ENCODE assay signal across 8 cellular contexts in the genomic region with DNA sequence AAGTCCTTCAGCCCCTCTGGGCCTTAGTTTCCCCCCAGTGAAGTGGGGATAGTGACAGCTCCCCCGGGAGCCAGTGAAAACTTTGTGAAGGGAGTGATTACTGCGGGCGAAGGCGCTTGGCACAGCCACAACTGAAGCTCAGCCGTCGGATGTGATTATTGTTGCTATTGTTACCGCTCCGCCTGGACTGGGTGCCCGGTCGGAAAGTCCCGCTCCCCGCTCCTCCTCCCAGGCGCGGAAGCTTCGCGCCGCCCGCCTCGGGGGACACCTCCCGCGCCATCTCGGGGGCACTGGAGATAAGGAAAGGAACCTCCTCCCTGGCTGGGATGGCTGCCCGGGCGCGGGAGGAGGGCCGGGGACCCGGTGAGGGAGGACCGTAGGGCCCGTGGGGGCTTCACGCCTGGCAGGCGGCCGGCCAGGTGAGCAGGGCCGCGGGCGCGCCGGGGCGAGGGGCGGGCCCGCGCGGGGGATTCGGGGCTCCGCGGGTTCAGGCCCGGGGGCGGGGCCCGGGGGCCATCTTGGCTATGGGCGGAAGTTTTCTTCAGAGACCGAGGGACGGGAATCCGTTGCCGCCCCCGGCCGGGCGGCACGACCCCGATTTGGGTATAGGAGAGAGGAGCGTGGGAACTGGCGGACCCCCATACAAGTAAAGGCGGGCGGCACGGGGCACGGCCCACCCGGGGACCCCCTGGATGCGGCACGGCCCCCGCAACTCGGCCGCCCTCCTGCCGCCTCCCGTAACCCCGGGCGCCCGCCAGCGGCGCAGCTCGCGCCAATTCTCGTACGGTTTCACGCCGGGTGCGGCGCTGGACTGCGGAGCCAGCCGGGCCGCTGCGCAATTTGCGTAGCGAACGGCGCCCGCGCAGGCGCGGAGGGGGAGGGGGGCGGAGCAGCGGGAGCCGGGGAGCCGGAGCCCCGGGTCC. TPM values are rescaled to one million over a fixed set of nuclear protein-coding genes. Genes with fewer than 3 reads are reported as not detected.
DNase-seq lines count a peak whose midpoint lies in the region; ATAC-seq and TF ChIP-seq lines count a peak whose summit lies in the region.

A gene with protein sequence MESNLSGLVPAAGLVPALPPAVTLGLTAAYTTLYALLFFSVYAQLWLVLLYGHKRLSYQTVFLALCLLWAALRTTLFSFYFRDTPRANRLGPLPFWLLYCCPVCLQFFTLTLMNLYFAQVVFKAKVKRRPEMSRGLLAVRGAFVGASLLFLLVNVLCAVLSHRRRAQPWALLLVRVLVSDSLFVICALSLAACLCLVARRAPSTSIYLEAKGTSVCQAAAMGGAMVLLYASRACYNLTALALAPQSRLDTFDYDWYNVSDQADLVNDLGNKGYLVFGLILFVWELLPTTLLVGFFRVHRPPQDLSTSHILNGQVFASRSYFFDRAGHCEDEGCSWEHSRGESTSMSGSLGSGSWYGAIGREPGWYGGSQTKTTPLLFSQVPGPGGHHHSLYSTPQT (plus strand): TSS at position 887 of the 923 bp plus-strand sequence. CDS start 677 bp downstream, outside the sequence.

- ATAC-seq in CD4-positive, alpha-beta T cell (ENCODE audit: poor library complexity), result peak; percentile 65
- ATAC-seq in GM19455 (IDR thresholded peaks at IDR 0.05; ENCODE audit: unreplicated experiment), result peak; percentile 61
- ATAC-seq in HG03571 (IDR thresholded peaks at IDR 0.05; ENCODE audit: unreplicated experiment), result peak; percentile 49

- TF ChIP-seq CTCF in CD4-positive, alpha-beta T cell (IDR thresholded peaks at IDR 0.05), result no peak
- TF ChIP-seq CTCF in endothelial cell (IDR thresholded peaks at IDR 0.05; ENCODE audit: unreplicated experiment), result no peak

- H3K36me3 ChIP-seq in NT2/D1 (ENCODE audit: insufficient read depth, insufficient read length, low read length), result peaks cover 23% of the 10 kb centered on the region

- CTCF ChIA-PET in CD4-positive, alpha-beta T cell (lab: Charles Lee), result interaction anchor here (0.9 to 5.8 kb wide), 6 partner anchors 14 to 81 kb away, joined by 3 to 36 read pairs (median 15); partner anchors contain the start of genes CATSPERZ and PRDX5

- peak within 1 kb of the TSS; percentile 93 for H3K9ac ChIP-seq in NT2/D1 (ENCODE audit: insufficient read length, low read depth)

- peaks cover 2% of the 10 kb centered on the region for H3K4me1 ChIP-seq in NT2/D1 (ENCODE audit: insufficient read depth, insufficient read length)

- H3K27me3 ChIP-seq in CD4-positive, alpha-beta T cell (ENCODE audit: control insufficient read depth, insufficient read depth, low read length), result peaks cover under 1% of the 10 kb centered on the region
- H3K27me3 ChIP-seq in NT2/D1 (ENCODE audit: insufficient read depth, insufficient read length), result peaks cover 12% of the 10 kb centered on the region

- peaks cover 21% of the 10 kb centered on the region for H3K4me1 Mint-ChIP-seq in CD4-positive, alpha-beta T cell (ENCODE audit: low read depth)
- H3K4me1 Mint-ChIP-seq in endothelial cell (ENCODE audit: unreplicated experiment), result peaks cover 5% of the 10 kb centered on the region

- DNase-seq in CD4-positive, alpha-beta T cell, result peak; percentile 85 to 97 (median 90)
- DNase-seq in NT2/D1 (ENCODE audit: low read depth, low spot score), result no peak
- peak; percentile 100 for DNase-seq in activated CD8-positive, alpha-beta memory T cell treated with anti-CD3 and anti-CD28 coated beads, Interleukin-2, amount 50 U/mL, for 48 hours
- DNase-seq in endothelial cell (ENCODE audit: low spot score), result peak; percentile 91
- peak; percentile 93 for DNase-seq in midbrain (lab: John Stamatoyannopoulos, UW)
- DNase-seq in stimulated activated CD8-positive, alpha-beta memory T cell treated with anti-CD3 and anti-CD28 coated beads, Interleukin-2, amount 100 ng/mL, for 48 hours (ENCODE audit: low read depth in 2 of 2), result peak; percentile 84 to 87

- intact Hi-C loops in CD4-positive, alpha-beta T cell (cut with DNase I, micrococcal nuclease), result loop anchor here (1.0 to 2.0 kb wide), 5 partner anchors 15 to 44 kb away; partner anchors contain the start of genes FKBP2 (in 2 of the 2) and TRMT112 (in 1 of the 2)

- peak within 1 kb of the TSS; percentile 99 for H3K27ac ChIP-seq in CD4-positive, alpha-beta T cell (ENCODE audit: low read depth, low read length)

- H3K9me3 ChIP-seq in CD4-positive, alpha-beta T cell (ENCODE audit: control insufficient read depth, low read length), result no peaks in the 10 kb centered on the region
- no peaks in the 10 kb centered on the region for H3K9me3 ChIP-seq in NT2/D1 (ENCODE audit: insufficient read depth, low read length)

- H3K9me3 Mint-ChIP-seq in CD4-positive, alpha-beta T cell, result no peaks in the 10 kb centered on the region
- H3K9me3 Mint-ChIP-seq in endothelial cell (ENCODE audit: unreplicated experiment), result no peaks in the 10 kb centered on the region

- H3K4me3 ChIP-seq in NT2/D1 (ENCODE audit: insufficient read length, low read depth), result peak within 1 kb of the TSS; percentile 75

- peaks cover under 1% of the 10 kb centered on the region for H3K27me3 Mint-ChIP-seq in CD4-positive, alpha-beta T cell
- peaks cover 12% of the 10 kb centered on the region for H3K27me3 Mint-ChIP-seq in endothelial cell (ENCODE audit: unreplicated experiment)

- POLR2A ChIA-PET in CD4-positive, alpha-beta T cell (lab: Charles Lee), result interaction anchor here (0.8 to 5.3 kb wide), 17 partner anchors 11 to 1620 kb away, joined by 3 to 125 read pairs (median 6); partner anchors contain the start of genes C11orf98, CATSPERZ, CSKMT and ESRRA

- peak within 1 kb of the TSS; percentile 97 for H3K27ac Mint-ChIP-seq in CD4-positive, alpha-beta T cell
- peak within 1 kb of the TSS; percentile 70 for H3K27ac Mint-ChIP-seq in endothelial cell (ENCODE audit: unreplicated experiment)

- H3K4me3 Mint-ChIP-seq in CD4-positive, alpha-beta T cell, result peak within 1 kb of the TSS; percentile 93
- peak within 1 kb of the TSS; percentile 88 for H3K4me3 Mint-ChIP-seq in endothelial cell (ENCODE audit: unreplicated experiment)

- peaks cover 5% of the 10 kb centered on the region for H3K36me3 Mint-ChIP-seq in CD4-positive, alpha-beta T cell (ENCODE audit: low read depth)
- peaks cover 14% of the 10 kb centered on the region for H3K36me3 Mint-ChIP-seq in endothelial cell (ENCODE audit: low read depth, unreplicated experiment)

RNA-seq across cellular contexts. Expression of the gene that starts here (rescaled TPM):
- total RNA-seq in CD4-positive, alpha-beta T cell, result 10 to 100 TPM; 13.8 to 16.6 TPM
- 56.0 TPM for total RNA-seq in endothelial cell (ENCODE audit: unreplicated experiment)
